In the genomic region with DNA sequence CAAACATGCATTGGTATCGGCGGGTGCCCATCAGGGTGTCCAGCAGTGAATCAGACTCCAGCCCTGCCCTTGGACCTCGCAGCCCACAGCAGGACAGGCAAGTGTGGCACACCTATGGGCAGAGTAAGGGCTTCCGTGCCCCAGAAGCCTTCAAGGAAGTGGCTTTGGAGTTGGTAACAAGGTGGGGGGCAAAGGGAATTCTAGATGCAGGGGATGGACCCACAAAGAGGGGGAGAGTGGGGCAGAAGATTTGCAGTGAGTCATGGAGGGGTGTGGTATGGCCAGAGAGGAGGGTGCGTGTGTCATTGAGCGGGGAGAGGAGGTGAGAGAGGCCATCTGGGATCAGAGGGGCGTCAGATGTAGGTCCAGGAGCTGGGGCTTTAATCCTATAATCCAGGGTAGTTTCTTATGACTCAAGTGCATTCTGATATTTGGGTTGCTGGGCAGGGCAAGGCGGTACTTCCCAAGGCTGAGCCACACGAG, we compare ENCODE assay signal across 26 cellular contexts. TPM values are rescaled to one million over a fixed set of nuclear protein-coding genes. Genes with fewer than 3 reads are reported as not detected.
DNase-seq lines count a peak whose midpoint lies in the region; ATAC-seq and TF ChIP-seq lines count a peak whose summit lies in the region.
"Had no signal": no experiment of that assay in that cellular context is flagged by ENCODE, and none has a peak within 500 bp of the region (broad histone marks: within the 10 kb centered on the region; RNA-seq: fewer than 3 reads in every experiment).

No MANE protein-coding gene starts in this region.

- H3K4me3 ChIP-seq in HEK293 (ENCODE audit: low read depth, low read length), result no peak overlapping the region
- H3K4me3 ChIP-seq: right lobe of liver, thyroid gland had no signal

- DNase-seq in RWPE1 (ENCODE audit: low spot score) (peak; percentile 62), glutamatergic neuron (no peak), left colon (no peak)
- no peak for DNase-seq in stimulated activated effector memory CD8-positive, alpha-beta T cell treated with anti-CD3 and anti-CD28 coated beads, Interleukin-12 subunit alpha, Interleukin-12 subunit beta, amount 100 ng/mL, for 72 hours (ENCODE audit: low spot score in 2 of 2)
- no peak for DNase-seq in activated CD4-positive, alpha-beta T cell treated with anti-CD3 and anti-CD28 coated beads, Interleukin-2, amount 50 U/mL, for 48 hours
- DNase-seq: activated CD4-positive, alpha-beta T cell treated with anti-CD3 and anti-CD28 coated beads for 4 hours; activated effector memory CD4-positive, alpha-beta T cell treated with Interleukin-2 at 50 U/mL for 16 hours; activated T-cell treated with anti-CD3 and anti-CD28 coated beads, Interleukin-2, amount 50 U/mL, for 1 hour; amygdala; CD8-positive, alpha-beta memory T cell; H9; left ventricle myocardium superior; naive thymus-derived CD8-positive, alpha-beta T cell; NCI-H2171; NK-92 treated with Interleukin-12 subunit alpha and Interleukin-12 subunit beta, amount 100 ng/mL, for 24 hours; PC-3; SHP77; T-helper 2 cell; thyroid gland had no signal

- no peaks in the 10 kb centered on the region for H3K36me3 Mint-ChIP-seq in glutamatergic neuron (ENCODE audit: unreplicated experiment)
- H3K36me3 Mint-ChIP-seq in stimulated activated effector memory CD8-positive, alpha-beta T cell treated with anti-CD3 and anti-CD28 coated beads, Interleukin-12 subunit alpha, Interleukin-12 subunit beta, amount 100 ng/mL, for 72 hours, result no peaks in the 10 kb centered on the region
- H3K36me3 Mint-ChIP-seq: naive thymus-derived CD8-positive, alpha-beta T cell had no signal

- H3K4me1 Mint-ChIP-seq in glutamatergic neuron (ENCODE audit: low read depth, unreplicated experiment), result peaks cover 16% of the 10 kb centered on the region
- H3K4me1 Mint-ChIP-seq in stimulated activated effector memory CD8-positive, alpha-beta T cell treated with anti-CD3 and anti-CD28 coated beads, Interleukin-12 subunit alpha, Interleukin-12 subunit beta, amount 100 ng/mL, for 72 hours, result peaks cover 36% of the 10 kb centered on the region

- H3K4me1 ChIP-seq in HEK293 (ENCODE audit: control insufficient read depth, insufficient read depth, low read length), result no peaks in the 10 kb centered on the region
- H3K4me1 ChIP-seq: right lobe of liver had no signal

- POLR2A ChIA-PET in HEK293 (lab: Yijun Ruan, JAX), result no interaction called here
- POLR2A ChIA-PET in RWPE1 (lab: Yijun Ruan, JAX; ENCODE audit: low non-redundant PET), result no interaction called here

- H3K27ac ChIP-seq in HEK293 (ENCODE audit: extremely low read depth, low read depth, low read length) (no peak overlapping the region), RWPE1 (no peak overlapping the region)
- H3K27ac ChIP-seq: right lobe of liver had no signal

- H3K27ac Mint-ChIP-seq in glutamatergic neuron (ENCODE audit: unreplicated experiment), result peak overlapping the region; percentile 15
- peak overlapping the region; percentile 27 for H3K27ac Mint-ChIP-seq in stimulated activated effector memory CD8-positive, alpha-beta T cell treated with anti-CD3 and anti-CD28 coated beads, Interleukin-12 subunit alpha, Interleukin-12 subunit beta, amount 100 ng/mL, for 72 hours
- H3K27ac Mint-ChIP-seq: activated naive CD4-positive, alpha-beta T cell treated with anti-CD3 and anti-CD28 coated beads, Interleukin-2, amount 50 U/mL, for 72 hours; H9; progenitor cell of endocrine pancreas had no signal

- intact Hi-C loops in left colon (cut with DNase I, micrococcal nuclease), result no loop called here

- H3K27me3 Mint-ChIP-seq in glutamatergic neuron (ENCODE audit: unreplicated experiment), result peaks cover 15% of the 10 kb centered on the region
- H3K27me3 Mint-ChIP-seq: naive thymus-derived CD8-positive, alpha-beta T cell; progenitor cell of endocrine pancreas had no signal

- CTCF ChIA-PET in HEK293 (lab: Yijun Ruan, JAX) (interaction anchor here (1.3 kb wide), 1 partner anchor 77 kb away, joined by 5 read pairs; no protein-coding TSS in a partner anchor), RWPE1 (lab: Yijun Ruan, JAX) (no interaction called here)

- H3K9me3 Mint-ChIP-seq in glutamatergic neuron (ENCODE audit: unreplicated experiment), result peaks cover 11% of the 10 kb centered on the region
- H3K9me3 Mint-ChIP-seq in stimulated activated effector memory CD8-positive, alpha-beta T cell treated with anti-CD3 and anti-CD28 coated beads, Interleukin-12 subunit alpha, Interleukin-12 subunit beta, amount 100 ng/mL, for 72 hours, result no peaks in the 10 kb centered on the region
- H3K9me3 Mint-ChIP-seq: activated naive CD4-positive, alpha-beta T cell treated with anti-CD3 and anti-CD28 coated beads, Interleukin-2, amount 50 U/mL, for 72 hours; CD8-positive, alpha-beta memory T cell; H9; naive thymus-derived CD8-positive, alpha-beta T cell had no signal

- H3K36me3 ChIP-seq in HEK293 (ENCODE audit: control insufficient read depth in 2 of 2, insufficient read depth in 1 of 2, low read length in 2 of 2), result no peaks in the 10 kb centered on the region
- H3K36me3 ChIP-seq: right lobe of liver, thyroid gland had no signal

- no peaks in the 10 kb centered on the region for H3K9me3 ChIP-seq in HEK293 (ENCODE audit: control insufficient read depth, insufficient read depth, low read depth, low read length)
- H3K9me3 ChIP-seq: right lobe of liver, thyroid gland had no signal

- H3K4me3 Mint-ChIP-seq in glutamatergic neuron (ENCODE audit: unreplicated experiment), result no peak overlapping the region
- H3K4me3 Mint-ChIP-seq in stimulated activated effector memory CD8-positive, alpha-beta T cell treated with anti-CD3 and anti-CD28 coated beads, Interleukin-12 subunit alpha, Interleukin-12 subunit beta, amount 100 ng/mL, for 72 hours, result no peak overlapping the region
- H3K4me3 Mint-ChIP-seq: CD8-positive, alpha-beta memory T cell; H9 had no signal

- no peak for ATAC-seq in stimulated activated effector memory CD8-positive, alpha-beta T cell treated with anti-CD3 and anti-CD28 coated beads, Interleukin-12 subunit alpha, Interleukin-12 subunit beta, amount 100 ng/mL, for 72 hours
- ATAC-seq in HG03135 (IDR thresholded peaks at IDR 0.05; ENCODE audit: unreplicated experiment), result no peak
- no peak for ATAC-seq in left colon
- ATAC-seq in GM21529 (IDR thresholded peaks at IDR 0.05; ENCODE audit: unreplicated experiment), result no peak
- ATAC-seq: activated naive CD4-positive, alpha-beta T cell treated with anti-CD3 and anti-CD28 coated beads, Interleukin-2, amount 50 U/mL, for 72 hours; left ventricle myocardium superior; naive thymus-derived CD8-positive, alpha-beta T cell; PC-3; right lobe of liver had no signal

- TF ChIP-seq CTCF in HEK293 (tag by site-specific recombination; IDR thresholded peaks at IDR 0.05) (no peak), RWPE1 (conservative IDR thresholded peaks at IDR 0.05; ENCODE audit: low read depth) (no peak), glutamatergic neuron (IDR thresholded peaks at IDR 0.05; ENCODE audit: partially characterized antibody, unreplicated experiment) (no peak)

TF ChIP-seq in HEK293, 187 proteins besides CTCF, POLR2A, EP300 and RAD21 (continues in another document):
- TF ChIP-seq FEZF1 (tag by site-specific recombination; IDR thresholded peaks at IDR 0.05) (no peak), ZFP41 (tag by site-specific recombination; IDR thresholded peaks at IDR 0.05; ENCODE audit: borderline replicate concordance) (no peak), GLIS2 (tag by site-specific recombination; IDR thresholded peaks at IDR 0.05) (no peak), ZNF169 (tag by site-specific recombination; IDR thresholded peaks at IDR 0.05) (no peak), ZNF501 (tag by site-specific recombination; IDR thresholded peaks at IDR 0.05) (no peak), WT1 (tag by site-specific recombination; IDR thresholded peaks at IDR 0.05) (no peak), ZNF133 (tag by site-specific recombination; IDR thresholded peaks at IDR 0.05) (no peak), ZNF2 (tag by site-specific recombination; IDR thresholded peaks at IDR 0.05) (no peak), ZNF623 (tag by site-specific recombination; IDR thresholded peaks at IDR 0.05) (no peak)
- TF ChIP-seq, protein P1, sequence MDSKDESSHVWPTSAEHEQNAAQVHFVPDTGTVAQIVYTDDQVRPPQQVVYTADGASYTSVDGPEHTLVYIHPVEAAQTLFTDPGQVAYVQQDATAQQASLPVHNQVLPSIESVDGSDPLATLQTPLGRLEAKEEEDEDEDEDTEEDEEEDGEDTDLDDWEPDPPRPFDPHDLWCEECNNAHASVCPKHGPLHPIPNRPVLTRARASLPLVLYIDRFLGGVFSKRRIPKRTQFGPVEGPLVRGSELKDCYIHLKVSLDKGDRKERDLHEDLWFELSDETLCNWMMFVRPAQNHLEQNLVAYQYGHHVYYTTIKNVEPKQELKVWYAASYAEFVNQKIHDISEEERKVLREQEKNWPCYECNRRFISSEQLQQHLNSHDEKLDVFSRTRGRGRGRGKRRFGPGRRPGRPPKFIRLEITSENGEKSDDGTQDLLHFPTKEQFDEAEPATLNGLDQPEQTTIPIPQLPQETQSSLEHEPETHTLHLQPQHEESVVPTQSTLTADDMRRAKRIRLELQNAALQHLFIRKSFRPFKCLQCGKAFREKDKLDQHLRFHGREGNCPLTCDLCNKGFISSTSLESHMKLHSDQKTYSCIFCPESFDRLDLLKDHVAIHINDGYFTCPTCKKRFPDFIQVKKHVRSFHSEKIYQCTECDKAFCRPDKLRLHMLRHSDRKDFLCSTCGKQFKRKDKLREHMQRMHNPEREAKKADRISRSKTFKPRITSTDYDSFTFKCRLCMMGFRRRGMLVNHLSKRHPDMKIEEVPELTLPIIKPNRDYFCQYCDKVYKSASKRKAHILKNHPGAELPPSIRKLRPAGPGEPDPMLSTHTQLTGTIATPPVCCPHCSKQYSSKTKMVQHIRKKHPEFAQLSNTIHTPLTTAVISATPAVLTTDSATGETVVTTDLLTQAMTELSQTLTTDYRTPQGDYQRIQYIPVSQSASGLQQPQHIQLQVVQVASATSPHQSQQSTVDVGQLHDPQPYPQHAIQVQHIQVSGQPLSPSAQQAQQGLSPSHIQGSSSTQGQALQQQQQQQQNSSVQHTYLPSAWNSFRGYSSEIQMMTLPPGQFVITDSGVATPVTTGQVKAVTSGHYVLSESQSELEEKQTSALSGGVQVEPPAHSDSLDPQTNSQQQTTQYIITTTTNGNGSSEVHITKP (tag by site-specific recombination; IDR thresholded peaks at IDR 0.05), result 0 out of 2 replicates have a peak, but pooled peaks have one; percentile 19

RNA-seq across cellular contexts. Expression of gene SPNS2, which starts 8.5 kb away (rescaled TPM):
- total RNA-seq in glutamatergic neuron (ENCODE audit: unreplicated experiment) (73.0 TPM), left colon (10 to 100 TPM; 12.4 to 13.5 TPM)

RNA-seq across cellular contexts. Expression of gene SPNS3, which starts 56.4 kb away (rescaled TPM):
- total RNA-seq in glutamatergic neuron (ENCODE audit: unreplicated experiment) (not detected), left colon (under 1 TPM; 0.50 to 0.89 TPM)
- total RNA-seq: H9, LHCN-M2, progenitor cell of endocrine pancreas, right lobe of liver had no signal
